ENCODE assay signal across 1 cellular context in genomic region chr19:18898081-18898532, GRCh38.
TF ChIP-seq lines count a peak whose summit lies in the region.

No MANE protein-coding gene starts in this region.

TF ChIP-seq in IMR-90, 13 proteins besides CTCF, POLR2A, EP300 and RAD21:
- no peak for TF ChIP-seq MAZ (IDR thresholded peaks at IDR 0.05; ENCODE audit: borderline replicate concordance, low read depth, low read length)
- TF ChIP-seq RCOR1 (IDR thresholded peaks at IDR 0.05; ENCODE audit: insufficient replicate concordance, low read length) = no peak
- 0 out of 2 replicates have a peak, but pooled peaks have one; percentile 38 for TF ChIP-seq BHLHE40 (IDR thresholded peaks at IDR 0.05; ENCODE audit: low read depth, low read length)
- TF ChIP-seq SMC3 (IDR thresholded peaks at IDR 0.05; ENCODE audit: low read depth, low read length) = no peak
TF ChIP-seq in IMR-90: peak in this region for 1.
